In the genomic region with DNA sequence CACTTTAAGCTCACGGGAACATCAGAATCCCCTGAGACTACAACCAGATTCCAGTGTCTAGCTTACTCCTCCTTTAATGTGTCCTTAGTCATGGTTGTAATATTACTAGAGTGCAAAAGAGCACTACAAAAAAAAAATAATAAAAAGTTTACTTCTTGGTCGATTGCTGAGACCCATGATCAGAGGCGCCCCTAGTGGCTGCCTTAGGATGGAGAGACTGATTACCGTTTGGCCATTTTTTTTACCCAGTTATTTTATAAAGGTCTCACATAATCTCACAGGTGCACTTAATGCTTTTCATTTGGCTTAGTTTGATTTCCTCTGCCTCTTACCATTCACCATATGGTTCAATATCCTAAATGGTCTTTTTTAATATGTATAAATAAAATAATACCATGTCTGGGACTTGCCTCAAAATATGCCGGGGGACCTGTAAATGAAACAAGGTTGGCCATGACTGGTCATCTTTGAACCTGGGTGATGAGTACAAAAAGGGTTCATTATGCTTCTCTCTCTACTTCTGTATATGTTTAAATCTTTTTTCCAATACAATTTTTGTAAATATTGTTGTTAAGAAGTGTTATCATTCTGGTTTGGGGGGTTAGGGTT, we compare ENCODE assay signal across 9 cellular contexts.
DNase-seq lines count a peak whose midpoint lies in the region; ATAC-seq and TF ChIP-seq lines count a peak whose summit lies in the region.
"Had no signal": no experiment of that assay in that cellular context is flagged by ENCODE, and none has a peak within 500 bp of the region (broad histone marks: within the 10 kb centered on the region; RNA-seq: fewer than 3 reads in every experiment).

No MANE protein-coding gene starts in this region.

- H3K4me3 Mint-ChIP-seq in HFFc6 (no peak overlapping the region), nephron progenitor cell (no peak overlapping the region)
- H3K4me3 Mint-ChIP-seq: T-helper 1 cell treated with Interleukin-12 subunit alpha and Interleukin-12 subunit beta and Interleukin-4 antibody, amounts not matched to agents 30 μg/mL and 1 μg/mL, for 36 hours had no signal

- no peak overlapping the region for H3K27ac Mint-ChIP-seq in HFFc6
- H3K27ac Mint-ChIP-seq in nephron progenitor cell = no peak overlapping the region
- H3K27ac Mint-ChIP-seq: T-helper 1 cell treated with Interleukin-12 subunit alpha and Interleukin-12 subunit beta and Interleukin-4 antibody, amounts not matched to agents 30 μg/mL and 1 μg/mL, for 36 hours had no signal

- TF ChIP-seq CTCF in HFFc6 (IDR thresholded peaks at IDR 0.05) (peak; percentile 67), adrenal gland (IDR thresholded peaks at IDR 0.05) (peak; percentile 10 to 48 (median 23)), nephron progenitor cell (IDR thresholded peaks at IDR 0.05) (peak; percentile 45)

- no peaks in the 10 kb centered on the region for H3K27me3 ChIP-seq in adrenal gland
- H3K27me3 ChIP-seq: suprapubic skin had no signal

- no peaks in the 10 kb centered on the region for H3K9me3 ChIP-seq in adrenal gland (replicated peaks in 1 of 3)
- H3K9me3 ChIP-seq: suprapubic skin had no signal

- peaks cover 3% of the 10 kb centered on the region; the same call in 1 of the 2 replicates for H3K27me3 Mint-ChIP-seq in HFFc6 (ENCODE audit: insufficient read depth)
- peaks cover 4% of the 10 kb centered on the region for H3K27me3 Mint-ChIP-seq in nephron progenitor cell (ENCODE audit: low read depth, poor library complexity)

- TF ChIP-seq POLR2A in adrenal gland (IDR thresholded peaks at IDR 0.05) = no peak

- intact Hi-C loops in adrenal gland (cut with DNase I) = no loop called here

- peaks cover 60% of the 10 kb centered on the region for H3K9me3 Mint-ChIP-seq in HFFc6
- peaks cover 13% of the 10 kb centered on the region for H3K9me3 Mint-ChIP-seq in nephron progenitor cell
- H3K9me3 Mint-ChIP-seq: T-helper 1 cell treated with Interleukin-12 subunit alpha and Interleukin-12 subunit beta and Interleukin-4 antibody, amounts not matched to agents 30 μg/mL and 1 μg/mL, for 36 hours had no signal

- H3K36me3 ChIP-seq in adrenal gland (replicated peaks in 1 of 2) = no peaks in the 10 kb centered on the region
- H3K36me3 ChIP-seq: suprapubic skin had no signal

- WGBS in adrenal gland, 4 donors = 61 to 69% (median 63%) methylated on average over 5 of the region's 5 CpGs

- H3K27ac ChIP-seq in adrenal gland = no peak overlapping the region
- H3K27ac ChIP-seq: suprapubic skin had no signal

- H3K4me1 Mint-ChIP-seq in HFFc6 (ENCODE audit: low read depth) (no peaks in the 10 kb centered on the region), nephron progenitor cell (peaks cover 17% of the 10 kb centered on the region)

- no peaks in the 10 kb centered on the region for H3K36me3 Mint-ChIP-seq in HFFc6 (ENCODE audit: low read depth)
- H3K36me3 Mint-ChIP-seq in nephron progenitor cell (ENCODE audit: low read depth) = peaks cover 5% of the 10 kb centered on the region

- no peak overlapping the region for H3K4me3 ChIP-seq in adrenal gland
- H3K4me3 ChIP-seq: suprapubic skin had no signal

- peak; percentile 41 for DNase-seq in Daoy (ENCODE audit: low read depth)
- no peak for DNase-seq in HFFc6
- DNase-seq in adrenal gland = peak in 3 of 7 donors; percentile 15 to 28 (median 15)
- no peak for DNase-seq in nephron progenitor cell
- no peak for DNase-seq in NCI-H2196 treated with DMSO at 0.1 percent for 48 hours (lab: John Stamatoyannopoulos, UW; ENCODE audit: unreplicated experiment)

- no peaks in the 10 kb centered on the region for H3K4me1 ChIP-seq in adrenal gland (replicated peaks in 1 of 2)
- H3K4me1 ChIP-seq: suprapubic skin had no signal

- ATAC-seq in GM18909 (IDR thresholded peaks at IDR 0.05; ENCODE audit: poor library complexity, unreplicated experiment) = no peak
- no peak for ATAC-seq in HG03571 (IDR thresholded peaks at IDR 0.05; ENCODE audit: unreplicated experiment)
